18 cellular contexts compared by ENCODE assay signal in genomic region chr2:174157048-174157447, GRCh38.
"Had no signal": no experiment of that assay in that cellular context is flagged by ENCODE, and none has a peak within 500 bp of the region (broad histone marks: within the 10 kb centered on the region; RNA-seq: fewer than 3 reads in every experiment).

No MANE protein-coding gene starts in this region.

- H3K27ac ChIP-seq: coronary artery, sigmoid colon, skin epidermis, thoracic aorta, transverse colon had no signal

- ATAC-seq: mucosa of descending colon; naive thymus-derived CD8-positive, alpha-beta T cell; stimulated activated naive B cell treated with anti-CD40 and anti-IgM and Interleukin-4, amounts not matched to agents 10 μg/mL and 1 μg/mL and 100 μg/mL, for 72 hours had no signal

- H3K9me3 ChIP-seq: mucosa of descending colon, sigmoid colon, thoracic aorta, transverse colon had no signal

- H3K36me3 ChIP-seq: sigmoid colon, thoracic aorta, transverse colon had no signal

- H3K4me3 ChIP-seq: coronary artery, mucosa of descending colon, sigmoid colon, skin epidermis, thoracic aorta, transverse colon had no signal

- DNase-seq: effector CD4-positive, alpha-beta T cell; endodermal cell; foreskin melanocyte; head of caudate nucleus; hypothalamus; kidney glomerular epithelial cell; mucosa of descending colon; naive thymus-derived CD8-positive, alpha-beta T cell; posterior cingulate gyrus; sigmoid colon; stimulated activated CD4-positive, alpha-beta T cell treated with anti-CD3 and anti-CD28 coated beads, Interleukin-2, amount 100 ng/mL, for 24 hours; stimulated activated CD4-positive, alpha-beta T cell treated with anti-CD3 and anti-CD28 coated beads, Interleukin-4, amount 100 ng/mL, for 4 hours; stimulated activated naive B cell treated with anti-CD40 and anti-IgM and Interleukin-4, amounts not matched to agents 10 μg/mL and 1 μg/mL and 100 μg/mL, for 72 hours; stimulated activated naive CD8-positive, alpha-beta T cell treated with anti-CD3 and anti-CD28 coated beads, Interleukin-15, amount 100 ng/mL, for 72 hours; transverse colon had no signal

- H3K27me3 ChIP-seq: sigmoid colon, transverse colon had no signal
